1 cellular context compared by ENCODE assay signal in the genomic region with DNA sequence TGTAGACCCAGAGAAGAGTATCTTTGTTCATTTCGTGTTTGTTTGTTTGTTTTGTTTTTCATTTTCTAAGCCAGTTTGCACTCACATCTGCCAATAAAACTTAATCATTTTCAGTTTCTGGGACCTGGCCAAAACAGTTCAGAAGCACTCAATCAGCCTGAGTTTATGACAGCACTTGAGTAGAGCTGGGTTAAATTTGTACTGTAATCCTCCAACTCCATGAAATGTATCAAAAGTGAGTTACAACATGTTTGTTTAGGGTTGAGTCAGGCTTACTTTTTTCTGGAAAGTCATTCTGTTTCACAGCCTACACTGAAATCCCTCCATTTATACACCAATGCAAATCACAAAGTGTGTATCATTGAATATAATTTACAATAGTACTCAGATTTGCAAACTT.
TF ChIP-seq lines count a peak whose summit lies in the region.

No MANE protein-coding gene starts in this region.

TF ChIP-seq in SK-N-SH, 30 proteins besides CTCF, POLR2A, EP300 and RAD21 (continued from another document):
- TF ChIP-seq, protein P1, sequence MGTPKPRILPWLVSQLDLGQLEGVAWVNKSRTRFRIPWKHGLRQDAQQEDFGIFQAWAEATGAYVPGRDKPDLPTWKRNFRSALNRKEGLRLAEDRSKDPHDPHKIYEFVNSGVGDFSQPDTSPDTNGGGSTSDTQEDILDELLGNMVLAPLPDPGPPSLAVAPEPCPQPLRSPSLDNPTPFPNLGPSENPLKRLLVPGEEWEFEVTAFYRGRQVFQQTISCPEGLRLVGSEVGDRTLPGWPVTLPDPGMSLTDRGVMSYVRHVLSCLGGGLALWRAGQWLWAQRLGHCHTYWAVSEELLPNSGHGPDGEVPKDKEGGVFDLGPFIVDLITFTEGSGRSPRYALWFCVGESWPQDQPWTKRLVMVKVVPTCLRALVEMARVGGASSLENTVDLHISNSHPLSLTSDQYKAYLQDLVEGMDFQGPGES (IDR thresholded peaks at IDR 0.05; ENCODE audit: low read depth, low read length) = no peak
- no peak for TF ChIP-seq FOXM1 (IDR thresholded peaks at IDR 0.05; ENCODE audit: low read depth)
- TF ChIP-seq, protein P2, sequence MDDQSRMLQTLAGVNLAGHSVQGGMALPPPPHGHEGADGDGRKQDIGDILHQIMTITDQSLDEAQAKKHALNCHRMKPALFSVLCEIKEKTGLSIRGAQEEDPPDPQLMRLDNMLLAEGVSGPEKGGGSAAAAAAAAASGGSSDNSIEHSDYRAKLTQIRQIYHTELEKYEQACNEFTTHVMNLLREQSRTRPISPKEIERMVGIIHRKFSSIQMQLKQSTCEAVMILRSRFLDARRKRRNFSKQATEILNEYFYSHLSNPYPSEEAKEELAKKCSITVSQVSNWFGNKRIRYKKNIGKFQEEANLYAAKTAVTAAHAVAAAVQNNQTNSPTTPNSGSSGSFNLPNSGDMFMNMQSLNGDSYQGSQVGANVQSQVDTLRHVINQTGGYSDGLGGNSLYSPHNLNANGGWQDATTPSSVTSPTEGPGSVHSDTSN (IDR thresholded peaks at IDR 0.05) = no peak
- TF ChIP-seq FOXJ3 (CRISPR knock-in tag; IDR thresholded peaks at IDR 0.05) = no peak
- TF ChIP-seq ELF1 (IDR thresholded peaks at IDR 0.05) = no peak
- TF ChIP-seq, protein P3, sequence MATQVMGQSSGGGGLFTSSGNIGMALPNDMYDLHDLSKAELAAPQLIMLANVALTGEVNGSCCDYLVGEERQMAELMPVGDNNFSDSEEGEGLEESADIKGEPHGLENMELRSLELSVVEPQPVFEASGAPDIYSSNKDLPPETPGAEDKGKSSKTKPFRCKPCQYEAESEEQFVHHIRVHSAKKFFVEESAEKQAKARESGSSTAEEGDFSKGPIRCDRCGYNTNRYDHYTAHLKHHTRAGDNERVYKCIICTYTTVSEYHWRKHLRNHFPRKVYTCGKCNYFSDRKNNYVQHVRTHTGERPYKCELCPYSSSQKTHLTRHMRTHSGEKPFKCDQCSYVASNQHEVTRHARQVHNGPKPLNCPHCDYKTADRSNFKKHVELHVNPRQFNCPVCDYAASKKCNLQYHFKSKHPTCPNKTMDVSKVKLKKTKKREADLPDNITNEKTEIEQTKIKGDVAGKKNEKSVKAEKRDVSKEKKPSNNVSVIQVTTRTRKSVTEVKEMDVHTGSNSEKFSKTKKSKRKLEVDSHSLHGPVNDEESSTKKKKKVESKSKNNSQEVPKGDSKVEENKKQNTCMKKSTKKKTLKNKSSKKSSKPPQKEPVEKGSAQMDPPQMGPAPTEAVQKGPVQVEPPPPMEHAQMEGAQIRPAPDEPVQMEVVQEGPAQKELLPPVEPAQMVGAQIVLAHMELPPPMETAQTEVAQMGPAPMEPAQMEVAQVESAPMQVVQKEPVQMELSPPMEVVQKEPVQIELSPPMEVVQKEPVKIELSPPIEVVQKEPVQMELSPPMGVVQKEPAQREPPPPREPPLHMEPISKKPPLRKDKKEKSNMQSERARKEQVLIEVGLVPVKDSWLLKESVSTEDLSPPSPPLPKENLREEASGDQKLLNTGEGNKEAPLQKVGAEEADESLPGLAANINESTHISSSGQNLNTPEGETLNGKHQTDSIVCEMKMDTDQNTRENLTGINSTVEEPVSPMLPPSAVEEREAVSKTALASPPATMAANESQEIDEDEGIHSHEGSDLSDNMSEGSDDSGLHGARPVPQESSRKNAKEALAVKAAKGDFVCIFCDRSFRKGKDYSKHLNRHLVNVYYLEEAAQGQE (IDR thresholded peaks at IDR 0.05; ENCODE audit: low read depth, low read length) = no peak
- no peak for TF ChIP-seq SMC3 (IDR thresholded peaks at IDR 0.05; ENCODE audit: low read depth, low read length)
TF ChIP-seq in SK-N-SH: peak in this region for 0.
